ENCODE assay signal across 5 cellular contexts in the genomic region with DNA sequence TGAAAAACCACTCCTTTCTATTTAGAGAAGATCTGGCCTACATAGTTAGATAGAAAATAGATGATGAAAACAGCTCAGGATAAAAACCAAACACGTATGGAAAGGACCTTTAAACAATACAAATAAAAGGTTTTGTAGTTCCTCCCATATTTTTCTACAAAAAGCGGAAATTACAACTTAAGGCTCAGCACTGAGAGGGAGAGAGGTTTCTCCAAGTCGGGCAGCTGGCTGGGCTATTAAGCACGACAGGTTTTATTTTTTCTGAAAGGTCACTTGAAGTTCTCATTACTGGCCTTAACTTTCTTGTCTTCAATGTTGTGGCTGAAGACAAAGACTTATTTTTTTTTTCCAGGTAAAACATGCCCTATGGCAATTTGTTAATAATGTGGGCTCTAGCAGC.
DNase-seq lines count a peak whose midpoint lies in the region; ATAC-seq, FAIRE-seq and TF ChIP-seq lines count a peak whose summit lies in the region.
"Not testable (repeated sequence)": the region's sequence is repeated elsewhere in the genome, so short reads cannot be mapped to it uniquely, and the experiment has no call there.

No MANE protein-coding gene starts in this region.

- H3K27ac ChIP-seq in PC-9 (0 out of 2 replicates have a peak overlapping the region, but pooled peaks have one; percentile 12), left ventricle myocardium inferior (replicated peaks) (peak overlapping the region; percentile 56)
- not testable (repeated sequence) for H3K27ac ChIP-seq in heart right ventricle

- intact Hi-C loops in PC-9 (cut with micrococcal nuclease; ENCODE audit: unreplicated experiment) = loop anchor here (10.0 kb wide), 1 partner anchor 197 kb away; no protein-coding TSS in a partner anchor
- intact Hi-C loops in heart right ventricle (cut with DNase I) = loop anchor here in 1 of 10 donors (5.0 kb wide), 1 partner anchor 75 kb away; no protein-coding TSS in a partner anchor
- intact Hi-C loops in left ventricle myocardium inferior (cut with micrococcal nuclease); left ventricle myocardium superior (cut with micrococcal nuclease): not testable (repeated sequence)

- H3K79me2 ChIP-seq in PC-9 (ENCODE audit: low read depth) = not testable (repeated sequence)

- CTCF ChIA-PET in PC-9 (lab: Charles Lee) = not testable (repeated sequence)

- BruUV-seq in PC-9 (replicated peaks; lab: Mats Ljungman, UMichigan) = not testable (repeated sequence)

- peak in 5 of 8 donors; percentile 28 to 67 (median 59) for ATAC-seq in heart right ventricle
- ATAC-seq in left ventricle myocardium superior = peak; percentile 16

- not testable (repeated sequence) for H3K4me2 ChIP-seq in PC-9

- H4K20me1 ChIP-seq in PC-9 (ENCODE audit: insufficient read depth) = not testable (repeated sequence)

- POLR2A ChIA-PET in PC-9 (lab: Charles Lee; ENCODE audit: unreplicated experiment) = not testable (repeated sequence)

- not testable (repeated sequence) for H3K9me3 ChIP-seq in PC-9 (ENCODE audit: insufficient read depth, low read depth)
- H3K9me3 ChIP-seq in heart right ventricle (peaks cover 0 to 15% (median 0%) of the 10 kb centered on the region in 11 donors), left ventricle myocardium inferior (replicated peaks) (peaks cover 13% of the 10 kb centered on the region)

- FAIRE-seq in endometrium (lab: Jason Lieb, UNC) = peak; percentile 41

- not testable (repeated sequence) for H3K36me3 ChIP-seq in PC-9 (ENCODE audit: low read depth); heart right ventricle; left ventricle myocardium inferior

- peaks cover 10% of the 10 kb centered on the region for H3F3A ChIP-seq in PC-9 (ENCODE audit: insufficient read depth, low read depth)

- H2AFZ ChIP-seq in PC-9 = not testable (repeated sequence)

- H3K27me3 ChIP-seq in PC-9 (ENCODE audit: insufficient read depth, low read depth); heart right ventricle; left ventricle myocardium inferior (ENCODE audit: low read depth): not testable (repeated sequence)

- not testable (repeated sequence) for DNase-seq in PC-9, heart right ventricle, left ventricle myocardium inferior, left ventricle myocardium superior

- H3K4me3 ChIP-seq in PC-9, heart right ventricle, left ventricle myocardium inferior: not testable (repeated sequence)

- not testable (repeated sequence) for TF ChIP-seq CTCF in PC-9 (conservative IDR thresholded peaks at IDR 0.05); heart right ventricle (IDR thresholded peaks at IDR 0.05); left ventricle myocardium inferior (IDR thresholded peaks at IDR 0.05; ENCODE audit: borderline replicate concordance)

- H3K4me1 ChIP-seq in PC-9 (replicated peaks; ENCODE audit: insufficient read depth) (peaks cover 18% of the 10 kb centered on the region), heart right ventricle (peaks cover 6 to 35% (median 15%) of the 10 kb centered on the region in 9 donors), left ventricle myocardium inferior (peaks cover 29% of the 10 kb centered on the region)

- 50 to 60% methylated on average over 1 to 2 of the region's 4 CpGs for whole genome bisulfite sequencing in heart right ventricle, 2 donors

- H3K9me2 ChIP-seq in PC-9 (ENCODE audit: insufficient read depth) = not testable (repeated sequence)
